In genomic region chr13:48828962-48829405, GRCh38 we compare ENCODE assay signal across 10 cellular contexts.
DNase-seq lines count a peak whose midpoint lies in the region; ATAC-seq and TF ChIP-seq lines count a peak whose summit lies in the region.
"Had no signal": no experiment of that assay in that cellular context is flagged by ENCODE, and none has a peak within 500 bp of the region (broad histone marks: within the 10 kb centered on the region; RNA-seq: fewer than 3 reads in every experiment).

No MANE protein-coding gene starts in this region.

- H3K36me3 Mint-ChIP-seq in WTC11: peaks cover 24% of the 10 kb centered on the region
- peaks cover 7% of the 10 kb centered on the region for H3K36me3 Mint-ChIP-seq in neural progenitor cell

- no peak overlapping the region for H2AFZ ChIP-seq in neural progenitor cell (replicated peaks)

- H3K4me2 ChIP-seq in neural progenitor cell: no peak overlapping the region

- POLR2A ChIA-PET in WTC11 (lab: Charles Lee): no interaction called here

- ATAC-seq in GM18909 (IDR thresholded peaks at IDR 0.05; ENCODE audit: poor library complexity, unreplicated experiment) (peak; percentile 61), WTC11 (peak; percentile 65), omental fat pad (ENCODE audit: low FRiP score) (no peak)
- ATAC-seq: gastrocnemius medialis, HCT116 had no signal

- no peak for TF ChIP-seq CTCF in WTC11 (IDR thresholded peaks at IDR 0.05)
- TF ChIP-seq CTCF in neural progenitor cell (IDR thresholded peaks at IDR 0.05): no peak
- TF ChIP-seq CTCF in omental fat pad (IDR thresholded peaks at IDR 0.05): no peak

- no peak for TF ChIP-seq POLR2A in erythroblast (IDR thresholded peaks at IDR 0.05; ENCODE audit: low read length)

- H3K4me1 ChIP-seq in neural progenitor cell: peaks cover 4% of the 10 kb centered on the region
- H3K4me1 ChIP-seq: gastrocnemius medialis had no signal

- H3K4me1 Mint-ChIP-seq in WTC11 (peaks cover 20% of the 10 kb centered on the region), neural progenitor cell (peaks cover 16% of the 10 kb centered on the region)

- H3K4me3 Mint-ChIP-seq in WTC11 (no peak overlapping the region), neural progenitor cell (no peak overlapping the region)

- H3K9ac ChIP-seq in neural progenitor cell: no peak overlapping the region

- no peak overlapping the region for H3K27ac ChIP-seq in neural progenitor cell
- H3K27ac ChIP-seq: gastrocnemius medialis had no signal

- no peak overlapping the region for H3K4me3 ChIP-seq in neural progenitor cell
- H3K4me3 ChIP-seq: gastrocnemius medialis had no signal

- H3K79me2 ChIP-seq in neural progenitor cell (ENCODE audit: low read depth): no peaks in the 10 kb centered on the region

- no peaks in the 10 kb centered on the region for H3K36me3 ChIP-seq in neural progenitor cell
- H3K36me3 ChIP-seq: gastrocnemius medialis had no signal

- no peaks in the 10 kb centered on the region for H3K27me3 ChIP-seq in neural progenitor cell
- H3K27me3 ChIP-seq: gastrocnemius medialis had no signal

- H3K9me3 Mint-ChIP-seq in WTC11 (peaks cover 38% of the 10 kb centered on the region), neural progenitor cell (peaks cover 24% of the 10 kb centered on the region)

- DNase-seq in NCI-H1092 treated with DMSO at 0.1 percent for 48 hours (lab: John Stamatoyannopoulos, UW) (peak; percentile 88), WTC11 (ENCODE audit: low spot score) (no peak), neural progenitor cell (ENCODE audit: low spot score) (no peak), omental fat pad (ENCODE audit: low spot score) (no peak), iPS-NIHi11 (ENCODE audit: low spot score) (no peak), erythroblast (lab: John Stamatoyannopoulos, UW) (no peak)
- no peak for DNase-seq in activated CD4-positive, alpha-beta T cell treated with anti-CD3 and anti-CD28 coated beads, Interleukin-2, amount 50 U/mL, for 48 hours
- DNase-seq: gastrocnemius medialis had no signal

- H3K27ac Mint-ChIP-seq in WTC11 (peak overlapping the region; percentile 68; the same call in 1 of the 2 replicates), neural progenitor cell (peak overlapping the region; percentile 17)

- H3K27me3 Mint-ChIP-seq in WTC11 (ENCODE audit: low read depth) (peaks cover 4% of the 10 kb centered on the region; the same call in 1 of the 2 replicates), neural progenitor cell (ENCODE audit: insufficient read depth, low read depth) (no peaks in the 10 kb centered on the region)

- H4K20me1 ChIP-seq in neural progenitor cell (ENCODE audit: low read depth): no peaks in the 10 kb centered on the region

- CTCF ChIA-PET in WTC11 (lab: Charles Lee): interaction anchor here (0.7 kb wide), 1 partner anchor 74 kb away, joined by 3 read pairs; no protein-coding TSS in a partner anchor

- no peaks in the 10 kb centered on the region for H3F3A ChIP-seq in neural progenitor cell (ENCODE audit: low read depth)

- H3K9me3 ChIP-seq in neural progenitor cell (ENCODE audit: low read depth): no peaks in the 10 kb centered on the region
- H3K9me3 ChIP-seq: gastrocnemius medialis had no signal

TF ChIP-seq in WTC11, 78 proteins besides CTCF, POLR2A, EP300 and RAD21:
- TF ChIP-seq EMX1 (CRISPR knock-in tag; IDR thresholded peaks at IDR 0.05): no peak
- TF ChIP-seq CREB1 (CRISPR knock-in tag; IDR thresholded peaks at IDR 0.05): no peak
- no peak for TF ChIP-seq E2F4 (CRISPR knock-in tag; IDR thresholded peaks at IDR 0.05; ENCODE audit: borderline replicate concordance, low read depth)
- TF ChIP-seq ARID4B (CRISPR knock-in tag; IDR thresholded peaks at IDR 0.05; ENCODE audit: borderline replicate concordance): no peak
- no peak for TF ChIP-seq CREM (CRISPR knock-in tag; IDR thresholded peaks at IDR 0.05)
- no peak for TF ChIP-seq ETV6 (CRISPR knock-in tag; IDR thresholded peaks at IDR 0.05)
- TF ChIP-seq PRRX2 (CRISPR knock-in tag; IDR thresholded peaks at IDR 0.05): no peak
- no peak for TF ChIP-seq KAT7 (CRISPR knock-in tag; IDR thresholded peaks at IDR 0.05; ENCODE audit: borderline replicate concordance)
- TF ChIP-seq OVOL2 (CRISPR knock-in tag; IDR thresholded peaks at IDR 0.05; ENCODE audit: borderline replicate concordance): no peak
- no peak for TF ChIP-seq ZNF232 (CRISPR knock-in tag; IDR thresholded peaks at IDR 0.05)
- no peak for TF ChIP-seq NFE2L1 (CRISPR knock-in tag; IDR thresholded peaks at IDR 0.05)
- no peak for TF ChIP-seq TEAD1 (CRISPR knock-in tag; IDR thresholded peaks at IDR 0.05)
- no peak for TF ChIP-seq JUN (CRISPR knock-in tag; IDR thresholded peaks at IDR 0.05)
- TF ChIP-seq AFF4 (CRISPR knock-in tag; IDR thresholded peaks at IDR 0.05; ENCODE audit: borderline replicate concordance): no peak
- TF ChIP-seq TEAD4 (CRISPR knock-in tag; IDR thresholded peaks at IDR 0.05): no peak
